In genomic region chr12:49705479-49706267, GRCh38 we compare ENCODE assay signal across 8 cellular contexts. TPM values are rescaled to one million over a fixed set of nuclear protein-coding genes. Genes with fewer than 3 reads are reported as not detected.
A peak's percentile ranks its signal among the peaks of the same experiment; 100 is the strongest.
DNase-seq lines count a peak whose midpoint lies in the region; ATAC-seq and TF ChIP-seq lines count a peak whose summit lies in the region.

No MANE protein-coding gene starts in this region.

- peak; percentile 86 for DNase-seq in endodermal cell
- peak; percentile 30 for DNase-seq in transverse colon
- no peak for DNase-seq in NCI-H2081 (lab: John Stamatoyannopoulos, UW)

- no peaks in the 10 kb centered on the region for H3K9me3 ChIP-seq in endodermal cell (ENCODE audit: control insufficient read depth, low read length)
- H3K9me3 ChIP-seq in mucosa of stomach (ENCODE audit: control insufficient read depth, low read length) = no peaks in the 10 kb centered on the region
- no peaks in the 10 kb centered on the region for H3K9me3 ChIP-seq in transverse colon

- H3K4me3 ChIP-seq in ACC112 (ENCODE audit: low read depth, low read length) (peak overlapping the region; percentile 86), endodermal cell (ENCODE audit: low read length) (peak overlapping the region; percentile 88), mucosa of stomach (ENCODE audit: low read length) (no peak overlapping the region), transverse colon (peak overlapping the region in 3 of 4 donors; percentile 78 to 83 (median 80))

- H3K27me3 ChIP-seq in ACC112 (ENCODE audit: insufficient read depth, low read length) = peaks cover 11% of the 10 kb centered on the region; the same call in 1 of the 2 replicates
- peaks cover 21% of the 10 kb centered on the region for H3K27me3 ChIP-seq in endodermal cell (ENCODE audit: control insufficient read depth, insufficient read depth, low read length, poor library complexity, severe bottlenecking)
- peaks cover 17% of the 10 kb centered on the region for H3K27me3 ChIP-seq in mucosa of stomach (ENCODE audit: control insufficient read depth, insufficient read depth, low read length)
- peaks cover 20% of the 10 kb centered on the region for H3K27me3 ChIP-seq in transverse colon

- TF ChIP-seq POLR2A in GM19193 (IDR thresholded peaks at IDR 0.05; ENCODE audit: extremely low read depth, insufficient read depth, insufficient read length) = peak; percentile 78
- no peak for TF ChIP-seq POLR2A in transverse colon (IDR thresholded peaks at IDR 0.05)

- in situ Hi-C loops in transverse colon (cut with MboI; ENCODE audit: low pct_ligation_motif_present in 1 of 4, low pct_unique_long_range_greater_than_20kb in 1 of 4, low sequenced_read_pairs in 3 of 4) = loop anchor here (5.0 kb wide), 2 partner anchors 53 to 63 kb away; no protein-coding TSS in a partner anchor

- H3K27ac Mint-ChIP-seq in T-helper 1 cell treated with Interleukin-12 subunit alpha and Interleukin-12 subunit beta and Interleukin-4 antibody, amounts not matched to agents 30 μg/mL and 1 μg/mL, for 36 hours = peak overlapping the region; percentile 88
- H3K27ac Mint-ChIP-seq in endodermal cell = no peak overlapping the region

- no peak for TF ChIP-seq EP300 in transverse colon (IDR thresholded peaks at IDR 0.05; ENCODE audit: low read depth)

- peaks cover 55% of the 10 kb centered on the region for H3K79me2 ChIP-seq in ACC112 (ENCODE audit: control insufficient read depth, insufficient read depth, low read length, unreplicated experiment)

- H3K27ac ChIP-seq in ACC112 (ENCODE audit: low read depth, low read length) = peak overlapping the region; percentile 86
- no peak overlapping the region for H3K27ac ChIP-seq in endodermal cell (ENCODE audit: low read depth, low read length)
- H3K27ac ChIP-seq in transverse colon = peak overlapping the region; percentile 86 to 94 (median 92)

- H3K9me3 Mint-ChIP-seq in T-helper 1 cell treated with Interleukin-12 subunit alpha and Interleukin-12 subunit beta and Interleukin-4 antibody, amounts not matched to agents 30 μg/mL and 1 μg/mL, for 36 hours = no peaks in the 10 kb centered on the region
- H3K9me3 Mint-ChIP-seq in endodermal cell = no peaks in the 10 kb centered on the region

- H3K9ac ChIP-seq in endodermal cell (ENCODE audit: extremely low read depth, low read length, poor library complexity, severe bottlenecking) (peak overlapping the region; percentile 65), mucosa of stomach (ENCODE audit: low read length) (peak overlapping the region; percentile 61)

- WGBS in endodermal cell (ENCODE audit: insufficient coverage in 1 of 2, insufficient read length in 1 of 2), 2 experiments = 43 to 45% methylated on average over 10 to 13 of the region's 13 CpGs
- 69 to 73% methylated on average over 5 to 13 of the region's 13 CpGs for WGBS in transverse colon (ENCODE audit: low coverage in 1 of 2), 2 donors

- H3K36me3 Mint-ChIP-seq in T-helper 1 cell treated with Interleukin-12 subunit alpha and Interleukin-12 subunit beta and Interleukin-4 antibody, amounts not matched to agents 30 μg/mL and 1 μg/mL, for 36 hours (ENCODE audit: low read depth) = peaks cover 5% of the 10 kb centered on the region
- H3K36me3 Mint-ChIP-seq in endodermal cell (ENCODE audit: low read depth) = no peaks in the 10 kb centered on the region

- peaks cover 40% of the 10 kb centered on the region for H3K4me1 ChIP-seq in ACC112 (ENCODE audit: control insufficient read depth, insufficient read depth, low read length, unreplicated experiment)
- peaks cover 10% of the 10 kb centered on the region for H3K4me1 ChIP-seq in endodermal cell (ENCODE audit: control insufficient read depth, insufficient read depth, low read length)
- H3K4me1 ChIP-seq in mucosa of stomach (ENCODE audit: control insufficient read depth, insufficient read depth, low read length) = no peaks in the 10 kb centered on the region
- H3K4me1 ChIP-seq in transverse colon = peaks cover 0 to 40% (median 15%) of the 10 kb centered on the region in 4 donors

- no peak for TF ChIP-seq CTCF in endodermal cell (conservative IDR thresholded peaks at IDR 0.05)
- no peak for TF ChIP-seq CTCF in transverse colon (IDR thresholded peaks at IDR 0.05)

- peaks cover 13% of the 10 kb centered on the region for H3K27me3 Mint-ChIP-seq in T-helper 1 cell treated with Interleukin-12 subunit alpha and Interleukin-12 subunit beta and Interleukin-4 antibody, amounts not matched to agents 30 μg/mL and 1 μg/mL, for 36 hours (ENCODE audit: low read depth)
- peaks cover 30% of the 10 kb centered on the region for H3K27me3 Mint-ChIP-seq in endodermal cell (ENCODE audit: insufficient read depth)

- peak overlapping the region; percentile 3 for H2AFZ ChIP-seq in ACC112 (ENCODE audit: low read length, unreplicated experiment)

- peak overlapping the region; percentile 95 for H3K4me3 Mint-ChIP-seq in T-helper 1 cell treated with Interleukin-12 subunit alpha and Interleukin-12 subunit beta and Interleukin-4 antibody, amounts not matched to agents 30 μg/mL and 1 μg/mL, for 36 hours
- H3K4me3 Mint-ChIP-seq in endodermal cell = peak overlapping the region; percentile 81

- ATAC-seq in HG02763 (IDR thresholded peaks at IDR 0.05; ENCODE audit: unreplicated experiment) = no peak

- H3K36me3 ChIP-seq in ACC112 (ENCODE audit: insufficient read depth, low read length) (no peaks in the 10 kb centered on the region), endodermal cell (ENCODE audit: control insufficient read depth, insufficient read depth, low read length) (no peaks in the 10 kb centered on the region), mucosa of stomach (ENCODE audit: control insufficient read depth, insufficient read depth, low read length) (no peaks in the 10 kb centered on the region), transverse colon (no peaks in the 10 kb centered on the region)

- peaks cover 41% of the 10 kb centered on the region for H3K4me1 Mint-ChIP-seq in T-helper 1 cell treated with Interleukin-12 subunit alpha and Interleukin-12 subunit beta and Interleukin-4 antibody, amounts not matched to agents 30 μg/mL and 1 μg/mL, for 36 hours (ENCODE audit: low read depth)
- peaks cover 20% of the 10 kb centered on the region for H3K4me1 Mint-ChIP-seq in endodermal cell

- intact Hi-C loops in transverse colon (cut with DNase I; ENCODE audit: low total_unique reads) = loop anchor here (2.0 kb wide), 2 partner anchors 33 to 61 kb away; no protein-coding TSS in a partner anchor

RNA-seq across cellular contexts. Expression of gene FMNL3, which starts 1.5 kb away (rescaled TPM):
- 10 to 100 TPM; 22.4 to 23.5 TPM for total RNA-seq in endodermal cell
- 14.2 TPM for polyA plus RNA-seq in endodermal cell (2013, experiment 1 of 2)
- 15.9 TPM for polyA plus RNA-seq in endodermal cell (2013, experiment 2 of 2)
- 10 to 100 TPM in 1 of 4 donors, 1 to 10 TPM in 3; 5.3 to 16.5 (median 8.2) TPM for total RNA-seq in transverse colon

RNA-seq across cellular contexts. Expression of gene TMBIM6, which starts 35.7 kb away (rescaled TPM):
- 100 to 1,000 TPM; 426 to 455 TPM for total RNA-seq in endodermal cell
- polyA plus RNA-seq in endodermal cell (2013, experiment 1 of 2) = 396 TPM
- polyA plus RNA-seq in endodermal cell (2013, experiment 2 of 2) = 348 TPM
- total RNA-seq in transverse colon = 100 to 1,000 TPM; 234 to 709 (median 558) TPM

Comparison
In these comparisons a context has a peak if more than half of its experiments do, and no peak if none do; other contexts are left out.
1. DNase-seq: peak in endodermal cell (single experiment) and transverse colon (single experiment); none in NCI-H2081 (0 of 2).